ENCODE assay signal across 20 cellular contexts in the genomic region with DNA sequence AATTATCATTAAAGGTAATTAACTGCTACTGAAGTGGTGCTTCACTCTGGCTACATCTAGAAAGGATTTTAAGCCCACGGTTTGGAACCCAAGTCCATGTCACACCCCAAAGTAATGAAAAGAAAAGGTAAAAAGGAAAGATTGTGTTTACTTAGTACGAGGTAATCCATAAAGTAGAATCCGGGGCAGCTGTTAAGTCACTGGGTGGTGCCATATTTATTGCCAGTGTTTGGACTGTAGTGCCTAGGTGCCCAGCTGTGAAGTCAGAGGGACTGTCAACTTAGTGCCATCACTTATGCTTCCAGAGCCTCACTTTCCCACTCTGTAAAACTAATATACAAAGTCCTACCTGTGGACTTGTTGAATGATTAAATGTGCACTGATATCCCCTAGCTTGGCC. TPM values are rescaled to one million over a fixed set of nuclear protein-coding genes. Genes with fewer than 3 reads are reported as not detected.
"Had no signal": no experiment of that assay in that cellular context is flagged by ENCODE, and none has a peak within 500 bp of the region (broad histone marks: within the 10 kb centered on the region; RNA-seq: fewer than 3 reads in every experiment).

No MANE protein-coding gene starts in this region.

- H3K27ac ChIP-seq: ascending aorta, esophagus squamous epithelium, lower lobe of right lung, testis, WERI-Rb-1 had no signal

- H3K4me3 ChIP-seq: ascending aorta, esophagus squamous epithelium, lower lobe of right lung, testis had no signal

- DNase-seq: activated CD4-positive, alpha-beta T cell treated with anti-CD3 and anti-CD28 coated beads for 4 hours; activated CD8-positive, alpha-beta memory T cell treated with anti-CD3 and anti-CD28 coated beads, Interleukin-2, amount 50 U/mL, for 4 hours; activated CD8-positive, alpha-beta T cell treated with anti-CD3 and anti-CD28 coated beads for 36 hours; activated naive CD4-positive, alpha-beta T cell; activated naive CD8-positive, alpha-beta T cell treated with anti-CD3 and anti-CD28 coated beads, Interleukin-2, amount 50 U/mL, for 24 hours; activated T-cell treated with anti-CD3 and anti-CD28 coated beads, Interleukin-2, amount 50 U/mL, for 72 hours; esophagus squamous epithelium; immature natural killer cell; lower lobe of right lung; stimulated activated CD4-positive, alpha-beta T cell treated with anti-CD3 and anti-CD28 coated beads, Interleukin-4, amount 100 ng/mL, for 1 hour; stimulated activated CD8-positive, alpha-beta memory T cell treated with anti-CD3 and anti-CD28 coated beads, Interleukin-4, amount 100 ng/mL, for 48 hours; stimulated activated naive CD8-positive, alpha-beta T cell treated with anti-CD3 and anti-CD28 coated beads, Interleukin-15, Interleukin-2, amounts not matched to agents 100 U/mL and 50 U/mL, for 24 hours; testis; WERI-Rb-1 had no signal

- H3K27me3 ChIP-seq: ascending aorta, esophagus squamous epithelium, testis had no signal

- H3K36me3 ChIP-seq: ascending aorta, esophagus squamous epithelium, lower lobe of right lung, WERI-Rb-1 had no signal

- H3K4me1 ChIP-seq: ascending aorta, esophagus squamous epithelium, lower lobe of right lung, testis had no signal

- ATAC-seq: activated CD8-positive, alpha-beta T cell treated with anti-CD3 and anti-CD28 coated beads for 36 hours; activated naive CD8-positive, alpha-beta T cell treated with anti-CD3 and anti-CD28 coated beads, Interleukin-2, amount 50 U/mL, for 24 hours; activated T-cell treated with anti-CD3 and anti-CD28 coated beads, Interleukin-2, amount 50 U/mL, for 72 hours; lower lobe of right lung; sciatic nerve; stimulated activated naive CD8-positive, alpha-beta T cell treated with anti-CD3 and anti-CD28 coated beads, Interleukin-15, Interleukin-2, amounts not matched to agents 100 U/mL and 50 U/mL, for 24 hours had no signal

- H3K9me3 ChIP-seq: ascending aorta, esophagus squamous epithelium, lower lobe of right lung, testis had no signal

RNA-seq across cellular contexts. Expression of gene GRHL3, which starts 52.2 kb away (rescaled TPM):
- total RNA-seq: activated CD8-positive, alpha-beta T cell treated with anti-CD3 and anti-CD28 coated beads for 36 hours; ascending aorta; mononuclear cell; osteocyte; pulmonary artery endothelial cell; sciatic nerve had no signal
- polyA plus RNA-seq: immature natural killer cell, neural cell had no signal
